ENCODE assay signal across 8 cellular contexts in the genomic region with DNA sequence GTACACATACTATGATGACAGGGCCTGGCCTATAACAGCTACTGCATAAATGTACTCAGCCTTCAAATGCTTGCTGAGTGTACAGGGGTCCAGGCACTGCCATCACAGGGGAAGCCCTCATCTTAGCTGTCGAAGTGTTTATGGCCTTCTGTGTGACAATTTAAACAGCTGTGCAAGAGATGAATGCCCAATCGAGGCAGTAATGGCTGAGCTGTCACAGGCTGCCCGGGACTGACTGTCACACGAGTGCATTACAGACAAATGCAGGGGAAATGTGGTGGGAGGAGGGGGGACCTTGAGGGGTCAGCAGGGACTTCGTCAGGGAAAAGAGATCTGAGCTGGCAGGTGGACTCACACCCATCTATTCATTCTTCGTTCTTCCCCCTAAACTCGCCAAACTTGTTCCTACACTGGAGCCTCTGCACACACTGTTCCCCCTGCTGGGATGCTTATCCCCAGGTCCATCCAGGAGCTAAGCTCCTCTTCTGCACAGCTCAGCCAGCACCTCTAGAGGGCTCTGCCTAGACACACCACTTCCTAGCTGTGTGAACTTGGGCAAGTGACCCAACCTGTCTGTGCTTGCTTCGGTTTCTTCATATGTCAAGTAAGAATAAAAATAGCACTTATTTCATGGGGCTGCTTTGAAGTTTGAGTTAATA.
DNase-seq lines count a peak whose midpoint lies in the region; ATAC-seq and TF ChIP-seq lines count a peak whose summit lies in the region.

No MANE protein-coding gene starts in this region.

- CTCF ChIA-PET in HEK293 (lab: Yijun Ruan, JAX), result interaction anchor here (0.6 to 2.3 kb wide), 9 partner anchors 8 to 359 kb away, joined by 3 to 7 read pairs (median 4); no protein-coding TSS in a partner anchor

- H3K27ac ChIP-seq in HEK293 (ENCODE audit: extremely low read depth, low read depth, low read length) (no peak overlapping the region), RWPE2 (ENCODE audit: poor library complexity, severe bottlenecking) (no peak overlapping the region), esophagus muscularis mucosa (replicated peaks in 1 of 4) (no peak overlapping the region), stomach (no peak overlapping the region)

- H3K36me3 ChIP-seq in HEK293 (ENCODE audit: control insufficient read depth in 2 of 2, insufficient read depth in 1 of 2, low read length in 2 of 2), result no peaks in the 10 kb centered on the region
- no peaks in the 10 kb centered on the region for H3K36me3 ChIP-seq in RWPE2 (ENCODE audit: low read depth)
- no peaks in the 10 kb centered on the region for H3K36me3 ChIP-seq in esophagus muscularis mucosa
- no peaks in the 10 kb centered on the region for H3K36me3 ChIP-seq in stomach

- WGBS in esophagus muscularis mucosa, result 66% methylated on average over 8 of the region's 8 CpGs
- 43 to 49% (median 46%) methylated on average over 8 of the region's 8 CpGs for WGBS in stomach, 5 donors

- H3K4me1 ChIP-seq in HEK293 (ENCODE audit: control insufficient read depth, insufficient read depth, low read length) (no peaks in the 10 kb centered on the region), RWPE2 (ENCODE audit: insufficient read depth, poor library complexity, severe bottlenecking) (peaks cover 2% of the 10 kb centered on the region), esophagus muscularis mucosa (peaks cover 0 to 3% (median 1%) of the 10 kb centered on the region in 4 donors), stomach (no peaks in the 10 kb centered on the region)

- peak; percentile 90 for ATAC-seq in RWPE2 (ENCODE audit: low read depth)
- ATAC-seq in HG03439 (IDR thresholded peaks at IDR 0.05; ENCODE audit: unreplicated experiment), result no peak
- ATAC-seq in GM19397 (IDR thresholded peaks at IDR 0.05; ENCODE audit: unreplicated experiment), result no peak

- no peak for TF ChIP-seq EP300 in esophagus muscularis mucosa (IDR thresholded peaks at IDR 0.05)
- TF ChIP-seq EP300 in stomach (IDR thresholded peaks at IDR 0.05), result no peak

- H3K27me3 ChIP-seq in RWPE2 (ENCODE audit: insufficient read depth, poor library complexity, severe bottlenecking) (no peaks in the 10 kb centered on the region), esophagus muscularis mucosa (peaks cover 0 to 30% (median 2%) of the 10 kb centered on the region in 4 donors), stomach (peaks cover 0 to 26% (median 0%) of the 10 kb centered on the region in 3 donors)

- POLR2A ChIA-PET in HEK293 (lab: Yijun Ruan, JAX), result no interaction called here

- TF ChIP-seq POLR2A in esophagus muscularis mucosa (IDR thresholded peaks at IDR 0.05; ENCODE audit: low read depth), result no peak
- TF ChIP-seq POLR2A in stomach (IDR thresholded peaks at IDR 0.05), result no peak

- intact Hi-C loops in esophagus muscularis mucosa (cut with DNase I), result no loop called here
- intact Hi-C loops in stomach (cut with DNase I; ENCODE audit: low total_unique reads), result no loop called here

- H3K4me3 ChIP-seq in HEK293 (ENCODE audit: low read depth, low read length) (no peak overlapping the region), RWPE2 (ENCODE audit: severe bottlenecking) (no peak overlapping the region), esophagus muscularis mucosa (no peak overlapping the region), stomach (no peak overlapping the region)

- TF ChIP-seq CTCF in HEK293 (tag by site-specific recombination; IDR thresholded peaks at IDR 0.05) (no peak), RWPE2 (IDR thresholded peaks at IDR 0.05; ENCODE audit: poor library complexity, severe bottlenecking) (peak; percentile 48), esophagus muscularis mucosa (IDR thresholded peaks at IDR 0.05) (no peak), stomach (IDR thresholded peaks at IDR 0.05) (no peak)

- DNase-seq in DMS53 treated with DMSO at 0.1 percent for 48 hours (lab: John Stamatoyannopoulos, UW; ENCODE audit: unreplicated experiment) (peak; percentile 4), RWPE2 (ENCODE audit: low spot score) (no peak), iris pigment epithelial cell (ENCODE audit: low read depth) (peak; percentile 22), esophagus muscularis mucosa (ENCODE audit: extremely low spot score) (no peak), stomach (no peak)

- H3K9me3 ChIP-seq in HEK293 (ENCODE audit: control insufficient read depth, insufficient read depth, low read depth, low read length) (no peaks in the 10 kb centered on the region), RWPE2 (ENCODE audit: severe bottlenecking) (no peaks in the 10 kb centered on the region), esophagus muscularis mucosa (no peaks in the 10 kb centered on the region), stomach (no peaks in the 10 kb centered on the region)

TF ChIP-seq in HEK293, 187 proteins besides CTCF, POLR2A, EP300 and RAD21 (continues in another document):
- 0 out of 2 replicates have a peak, but pooled peaks have one; percentile 39 for TF ChIP-seq ZNF768 (tag by site-specific recombination; IDR thresholded peaks at IDR 0.05)
- no peak for TF ChIP-seq TCF7L2 (IDR thresholded peaks at IDR 0.05; ENCODE audit: borderline replicate concordance, low read depth, low read length)
- TF ChIP-seq, protein P1, sequence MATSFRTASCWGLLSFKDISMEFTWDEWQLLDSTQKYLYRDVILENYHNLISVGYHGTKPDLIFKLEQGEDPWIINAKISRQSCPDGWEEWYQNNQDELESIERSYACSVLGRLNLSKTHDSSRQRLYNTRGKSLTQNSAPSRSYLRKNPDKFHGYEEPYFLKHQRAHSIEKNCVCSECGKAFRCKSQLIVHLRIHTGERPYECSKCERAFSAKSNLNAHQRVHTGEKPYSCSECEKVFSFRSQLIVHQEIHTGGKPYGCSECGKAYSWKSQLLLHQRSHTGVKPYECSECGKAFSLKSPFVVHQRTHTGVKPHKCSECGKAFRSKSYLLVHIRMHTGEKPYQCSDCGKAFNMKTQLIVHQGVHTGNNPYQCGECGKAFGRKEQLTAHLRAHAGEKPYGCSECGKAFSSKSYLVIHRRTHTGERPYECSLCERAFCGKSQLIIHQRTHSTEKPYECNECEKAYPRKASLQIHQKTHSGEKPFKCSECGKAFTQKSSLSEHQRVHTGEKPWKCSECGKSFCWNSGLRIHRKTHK (tag by site-specific recombination; IDR thresholded peaks at IDR 0.05), result no peak
- no peak for TF ChIP-seq ZNF792 (tag by site-specific recombination; IDR thresholded peaks at IDR 0.05)
- peak; percentile 54; the same call in 1 of the 2 replicates for TF ChIP-seq ZNF2 (tag by site-specific recombination; IDR thresholded peaks at IDR 0.05)
- TF ChIP-seq ZNF10 (tag by site-specific recombination; IDR thresholded peaks at IDR 0.05), result no peak
- TF ChIP-seq ZNF404 (tag by site-specific recombination; IDR thresholded peaks at IDR 0.05), result no peak
- no peak for TF ChIP-seq ZNF449 (tag by site-specific recombination; IDR thresholded peaks at IDR 0.05)
- no peak for TF ChIP-seq ZNF274 (IDR thresholded peaks at IDR 0.05; ENCODE audit: low read length)
- TF ChIP-seq ZNF274 (tag by site-specific recombination; IDR thresholded peaks at IDR 0.05; ENCODE audit: borderline replicate concordance), result no peak
- TF ChIP-seq YY2 (tag by site-specific recombination; IDR thresholded peaks at IDR 0.05), result no peak
- no peak for TF ChIP-seq ZNF664 (tag by site-specific recombination; IDR thresholded peaks at IDR 0.05)
- TF ChIP-seq ZNF501 (tag by site-specific recombination; IDR thresholded peaks at IDR 0.05), result no peak
- TF ChIP-seq ZNF776 (tag by site-specific recombination; IDR thresholded peaks at IDR 0.05; ENCODE audit: borderline replicate concordance), result no peak
- no peak for TF ChIP-seq SCRT1 (tag by site-specific recombination; IDR thresholded peaks at IDR 0.05; ENCODE audit: borderline replicate concordance)
- TF ChIP-seq SALL2 (tag by site-specific recombination; IDR thresholded peaks at IDR 0.05; ENCODE audit: borderline replicate concordance), result no peak
- no peak for TF ChIP-seq IKZF3 (tag by site-specific recombination; IDR thresholded peaks at IDR 0.05)
- TF ChIP-seq ZFP69B (tag by site-specific recombination; IDR thresholded peaks at IDR 0.05), result no peak
- TF ChIP-seq ZNF433 (tag by site-specific recombination; IDR thresholded peaks at IDR 0.05; ENCODE audit: low read depth), result no peak

Comparison
In these comparisons a context has a peak if more than half of its experiments do, and no peak if none do; other contexts are left out.
1. DNase-seq: peak in DMS53 treated with DMSO at 0.1 percent for 48 hours (single experiment) and iris pigment epithelial cell (single experiment); none in RWPE2 (single experiment), esophagus muscularis mucosa (single experiment) and stomach (single experiment).